Comparison of ENCODE assay signal across 1 cellular context in the genomic region with DNA sequence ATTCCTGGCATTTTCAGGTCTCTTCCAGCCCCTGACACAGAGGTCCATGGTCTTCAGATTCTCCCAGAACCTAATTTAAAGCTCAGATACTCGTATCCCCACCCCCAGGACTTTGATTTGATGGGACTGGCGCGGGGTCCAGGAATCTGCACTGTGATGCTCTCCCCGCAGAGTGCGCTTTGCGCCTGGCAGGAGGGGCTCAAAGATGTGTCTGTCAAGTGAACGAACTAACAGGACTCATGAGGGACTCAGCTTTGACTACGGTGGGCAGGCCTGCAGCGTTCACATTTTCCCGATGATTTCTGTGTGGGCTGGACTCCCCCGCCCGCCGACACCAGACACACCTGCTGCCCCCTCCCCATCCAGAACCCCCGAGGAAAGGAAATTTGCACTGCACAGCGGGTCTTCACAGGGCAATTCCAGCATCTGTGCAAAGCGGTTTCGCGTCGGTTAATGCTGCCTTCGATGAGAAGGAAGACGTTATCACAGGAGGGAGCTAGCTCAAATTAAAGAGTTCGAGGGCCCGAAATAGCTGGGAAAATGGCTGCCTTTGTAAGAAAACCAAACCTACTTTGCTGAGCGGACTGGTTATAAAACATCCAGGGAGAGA.
TF ChIP-seq lines count a peak whose summit lies in the region.

No MANE protein-coding gene starts in this region.

TF ChIP-seq in IMR-90, 13 proteins besides CTCF, POLR2A, EP300 and RAD21:
- TF ChIP-seq CEBPB (IDR thresholded peaks at IDR 0.05; ENCODE audit: low read depth, low read length) (no peak), CHD1 (IDR thresholded peaks at IDR 0.05; ENCODE audit: low read depth, low read length) (no peak), BHLHE40 (IDR thresholded peaks at IDR 0.05; ENCODE audit: low read depth, low read length) (no peak), FOS (IDR thresholded peaks at IDR 0.05; ENCODE audit: low read depth, low read length) (no peak), RCOR1 (IDR thresholded peaks at IDR 0.05; ENCODE audit: insufficient replicate concordance, low read length) (no peak)
- TF ChIP-seq, protein P1, sequence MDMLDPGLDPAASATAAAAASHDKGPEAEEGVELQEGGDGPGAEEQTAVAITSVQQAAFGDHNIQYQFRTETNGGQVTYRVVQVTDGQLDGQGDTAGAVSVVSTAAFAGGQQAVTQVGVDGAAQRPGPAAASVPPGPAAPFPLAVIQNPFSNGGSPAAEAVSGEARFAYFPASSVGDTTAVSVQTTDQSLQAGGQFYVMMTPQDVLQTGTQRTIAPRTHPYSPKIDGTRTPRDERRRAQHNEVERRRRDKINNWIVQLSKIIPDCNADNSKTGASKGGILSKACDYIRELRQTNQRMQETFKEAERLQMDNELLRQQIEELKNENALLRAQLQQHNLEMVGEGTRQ (IDR thresholded peaks at IDR 0.05; ENCODE audit: low read depth, low read length): no peak
